In genomic region chr6:146889303-146889702, GRCh38 we compare ENCODE assay signal across 1 cellular context.
TF ChIP-seq lines count a peak whose summit lies in the region.

No MANE protein-coding gene starts in this region.

TF ChIP-seq in K562, 482 proteins besides CTCF, POLR2A, EP300 and RAD21 (continued from another document):
- TF ChIP-seq, protein P1, sequence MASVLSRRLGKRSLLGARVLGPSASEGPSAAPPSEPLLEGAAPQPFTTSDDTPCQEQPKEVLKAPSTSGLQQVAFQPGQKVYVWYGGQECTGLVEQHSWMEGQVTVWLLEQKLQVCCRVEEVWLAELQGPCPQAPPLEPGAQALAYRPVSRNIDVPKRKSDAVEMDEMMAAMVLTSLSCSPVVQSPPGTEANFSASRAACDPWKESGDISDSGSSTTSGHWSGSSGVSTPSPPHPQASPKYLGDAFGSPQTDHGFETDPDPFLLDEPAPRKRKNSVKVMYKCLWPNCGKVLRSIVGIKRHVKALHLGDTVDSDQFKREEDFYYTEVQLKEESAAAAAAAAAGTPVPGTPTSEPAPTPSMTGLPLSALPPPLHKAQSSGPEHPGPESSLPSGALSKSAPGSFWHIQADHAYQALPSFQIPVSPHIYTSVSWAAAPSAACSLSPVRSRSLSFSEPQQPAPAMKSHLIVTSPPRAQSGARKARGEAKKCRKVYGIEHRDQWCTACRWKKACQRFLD (CRISPR knock-in tag; IDR thresholded peaks at IDR 0.05): peak; percentile 14; the same call in 1 of the 2 replicates
- TF ChIP-seq MTF1 (CRISPR knock-in tag; IDR thresholded peaks at IDR 0.05; ENCODE audit: borderline replicate concordance) (no peak), KAT7 (CRISPR knock-in tag; IDR thresholded peaks at IDR 0.05; ENCODE audit: borderline replicate concordance) (no peak), ZKSCAN3 (CRISPR knock-in tag; IDR thresholded peaks at IDR 0.05) (no peak), SRF (CRISPR knock-in tag; IDR thresholded peaks at IDR 0.05) (no peak), ETV5 (CRISPR knock-in tag; IDR thresholded peaks at IDR 0.05; ENCODE audit: low read depth) (no peak), HSF4 (CRISPR knock-in tag; IDR thresholded peaks at IDR 0.05; ENCODE audit: borderline replicate concordance) (no peak), RFX1 (IDR thresholded peaks at IDR 0.05) (no peak), GATAD2A (IDR thresholded peaks at IDR 0.05) (peak; percentile 31; the same call in 1 of the 2 replicates), RCOR1 (IDR thresholded peaks at IDR 0.05; ENCODE audit: borderline replicate concordance in 1 of 2, low read depth in 2 of 2, low read length in 2 of 2) (no peak), KLF16 (IDR thresholded peaks at IDR 0.05) (no peak), ARID1B (IDR thresholded peaks at IDR 0.05) (peak; percentile 28; the same call in 1 of the 2 replicates), SIRT6 (IDR thresholded peaks at IDR 0.05; ENCODE audit: low read depth, low read length) (no peak), TCF3 (CRISPR knock-in tag; IDR thresholded peaks at IDR 0.05) (no peak), HEY1 (CRISPR knock-in tag; IDR thresholded peaks at IDR 0.05; ENCODE audit: borderline replicate concordance) (no peak), HMG20B (CRISPR knock-in tag; IDR thresholded peaks at IDR 0.05) (no peak), SMC3 (conservative IDR thresholded peaks at IDR 0.05; ENCODE audit: insufficient read depth, low read depth, low read length) (0 out of 2 replicates have a peak, but pooled peaks have one; percentile 15), ESRRA (IDR thresholded peaks at IDR 0.05; ENCODE audit: borderline replicate concordance, low read depth) (no peak)
- TF ChIP-seq, protein P2, sequence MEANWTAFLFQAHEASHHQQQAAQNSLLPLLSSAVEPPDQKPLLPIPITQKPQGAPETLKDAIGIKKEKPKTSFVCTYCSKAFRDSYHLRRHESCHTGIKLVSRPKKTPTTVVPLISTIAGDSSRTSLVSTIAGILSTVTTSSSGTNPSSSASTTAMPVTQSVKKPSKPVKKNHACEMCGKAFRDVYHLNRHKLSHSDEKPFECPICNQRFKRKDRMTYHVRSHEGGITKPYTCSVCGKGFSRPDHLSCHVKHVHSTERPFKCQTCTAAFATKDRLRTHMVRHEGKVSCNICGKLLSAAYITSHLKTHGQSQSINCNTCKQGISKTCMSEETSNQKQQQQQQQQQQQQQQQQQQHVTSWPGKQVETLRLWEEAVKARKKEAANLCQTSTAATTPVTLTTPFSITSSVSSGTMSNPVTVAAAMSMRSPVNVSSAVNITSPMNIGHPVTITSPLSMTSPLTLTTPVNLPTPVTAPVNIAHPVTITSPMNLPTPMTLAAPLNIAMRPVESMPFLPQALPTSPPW (CRISPR knock-in tag; IDR thresholded peaks at IDR 0.05): peak; percentile 10; the same call in 1 of the 2 replicates
- TF ChIP-seq, protein P3, sequence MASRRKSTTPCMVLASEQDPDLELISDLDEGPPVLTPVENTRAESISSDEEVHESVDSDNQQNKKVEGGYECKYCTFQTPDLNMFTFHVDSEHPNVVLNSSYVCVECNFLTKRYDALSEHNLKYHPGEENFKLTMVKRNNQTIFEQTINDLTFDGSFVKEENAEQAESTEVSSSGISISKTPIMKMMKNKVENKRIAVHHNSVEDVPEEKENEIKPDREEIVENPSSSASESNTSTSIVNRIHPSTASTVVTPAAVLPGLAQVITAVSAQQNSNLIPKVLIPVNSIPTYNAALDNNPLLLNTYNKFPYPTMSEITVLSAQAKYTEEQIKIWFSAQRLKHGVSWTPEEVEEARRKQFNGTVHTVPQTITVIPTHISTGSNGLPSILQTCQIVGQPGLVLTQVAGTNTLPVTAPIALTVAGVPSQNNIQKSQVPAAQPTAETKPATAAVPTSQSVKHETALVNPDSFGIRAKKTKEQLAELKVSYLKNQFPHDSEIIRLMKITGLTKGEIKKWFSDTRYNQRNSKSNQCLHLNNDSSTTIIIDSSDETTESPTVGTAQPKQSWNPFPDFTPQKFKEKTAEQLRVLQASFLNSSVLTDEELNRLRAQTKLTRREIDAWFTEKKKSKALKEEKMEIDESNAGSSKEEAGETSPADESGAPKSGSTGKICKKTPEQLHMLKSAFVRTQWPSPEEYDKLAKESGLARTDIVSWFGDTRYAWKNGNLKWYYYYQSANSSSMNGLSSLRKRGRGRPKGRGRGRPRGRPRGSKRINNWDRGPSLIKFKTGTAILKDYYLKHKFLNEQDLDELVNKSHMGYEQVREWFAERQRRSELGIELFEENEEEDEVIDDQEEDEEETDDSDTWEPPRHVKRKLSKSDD (conservative IDR thresholded peaks at IDR 0.05; ENCODE audit: low read length): no peak
- TF ChIP-seq, protein P4, sequence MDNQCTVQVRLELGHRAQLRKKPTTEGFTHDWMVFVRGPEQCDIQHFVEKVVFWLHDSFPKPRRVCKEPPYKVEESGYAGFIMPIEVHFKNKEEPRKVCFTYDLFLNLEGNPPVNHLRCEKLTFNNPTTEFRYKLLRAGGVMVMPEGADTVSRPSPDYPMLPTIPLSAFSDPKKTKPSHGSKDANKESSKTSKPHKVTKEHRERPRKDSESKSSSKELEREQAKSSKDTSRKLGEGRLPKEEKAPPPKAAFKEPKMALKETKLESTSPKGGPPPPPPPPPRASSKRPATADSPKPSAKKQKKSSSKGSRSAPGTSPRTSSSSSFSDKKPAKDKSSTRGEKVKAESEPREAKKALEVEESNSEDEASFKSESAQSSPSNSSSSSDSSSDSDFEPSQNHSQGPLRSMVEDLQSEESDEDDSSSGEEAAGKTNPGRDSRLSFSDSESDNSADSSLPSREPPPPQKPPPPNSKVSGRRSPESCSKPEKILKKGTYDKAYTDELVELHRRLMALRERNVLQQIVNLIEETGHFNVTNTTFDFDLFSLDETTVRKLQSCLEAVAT (IDR thresholded peaks at IDR 0.05): peak in 1 of 2 experiments; percentile 25; a peak in 1 of 4 replicates
- TF ChIP-seq, protein P5, sequence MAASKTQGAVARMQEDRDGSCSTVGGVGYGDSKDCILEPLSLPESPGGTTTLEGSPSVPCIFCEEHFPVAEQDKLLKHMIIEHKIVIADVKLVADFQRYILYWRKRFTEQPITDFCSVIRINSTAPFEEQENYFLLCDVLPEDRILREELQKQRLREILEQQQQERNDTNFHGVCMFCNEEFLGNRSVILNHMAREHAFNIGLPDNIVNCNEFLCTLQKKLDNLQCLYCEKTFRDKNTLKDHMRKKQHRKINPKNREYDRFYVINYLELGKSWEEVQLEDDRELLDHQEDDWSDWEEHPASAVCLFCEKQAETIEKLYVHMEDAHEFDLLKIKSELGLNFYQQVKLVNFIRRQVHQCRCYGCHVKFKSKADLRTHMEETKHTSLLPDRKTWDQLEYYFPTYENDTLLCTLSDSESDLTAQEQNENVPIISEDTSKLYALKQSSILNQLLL (CRISPR knock-in tag; IDR thresholded peaks at IDR 0.05; ENCODE audit: borderline replicate concordance): no peak
- TF ChIP-seq, protein P6, sequence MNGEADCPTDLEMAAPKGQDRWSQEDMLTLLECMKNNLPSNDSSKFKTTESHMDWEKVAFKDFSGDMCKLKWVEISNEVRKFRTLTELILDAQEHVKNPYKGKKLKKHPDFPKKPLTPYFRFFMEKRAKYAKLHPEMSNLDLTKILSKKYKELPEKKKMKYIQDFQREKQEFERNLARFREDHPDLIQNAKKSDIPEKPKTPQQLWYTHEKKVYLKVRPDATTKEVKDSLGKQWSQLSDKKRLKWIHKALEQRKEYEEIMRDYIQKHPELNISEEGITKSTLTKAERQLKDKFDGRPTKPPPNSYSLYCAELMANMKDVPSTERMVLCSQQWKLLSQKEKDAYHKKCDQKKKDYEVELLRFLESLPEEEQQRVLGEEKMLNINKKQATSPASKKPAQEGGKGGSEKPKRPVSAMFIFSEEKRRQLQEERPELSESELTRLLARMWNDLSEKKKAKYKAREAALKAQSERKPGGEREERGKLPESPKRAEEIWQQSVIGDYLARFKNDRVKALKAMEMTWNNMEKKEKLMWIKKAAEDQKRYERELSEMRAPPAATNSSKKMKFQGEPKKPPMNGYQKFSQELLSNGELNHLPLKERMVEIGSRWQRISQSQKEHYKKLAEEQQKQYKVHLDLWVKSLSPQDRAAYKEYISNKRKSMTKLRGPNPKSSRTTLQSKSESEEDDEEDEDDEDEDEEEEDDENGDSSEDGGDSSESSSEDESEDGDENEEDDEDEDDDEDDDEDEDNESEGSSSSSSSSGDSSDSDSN (IDR thresholded peaks at IDR 0.05; ENCODE audit: borderline replicate concordance in 1 of 2, low read depth in 2 of 2, low read length in 2 of 2): no peak
